21 cellular contexts compared by ENCODE assay signal in the genomic region with DNA sequence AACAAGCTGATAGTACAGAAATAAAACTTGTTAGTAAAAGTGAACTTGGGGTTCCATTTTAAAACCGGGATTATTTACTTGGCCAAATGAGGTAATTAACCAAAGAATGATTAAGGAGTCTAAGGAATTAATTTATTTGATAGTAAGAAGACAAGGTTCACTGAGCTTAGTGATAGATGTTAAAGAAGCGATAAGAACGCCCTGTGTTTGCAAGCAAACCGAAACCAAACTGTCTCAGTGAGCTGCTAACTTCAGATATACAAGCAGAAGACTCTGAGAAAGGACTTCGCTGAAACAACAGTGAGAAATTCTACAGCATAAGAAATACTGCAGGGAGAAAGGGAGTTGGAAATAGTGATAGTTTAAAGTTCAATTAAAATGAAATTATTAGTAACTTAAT. TPM values are rescaled to one million over a fixed set of nuclear protein-coding genes. Genes with fewer than 3 reads are reported as not detected.
DNase-seq lines count a peak whose midpoint lies in the region; ATAC-seq, FAIRE-seq and TF ChIP-seq lines count a peak whose summit lies in the region.
"Had no signal": no experiment of that assay in that cellular context is flagged by ENCODE, and none has a peak within 500 bp of the region (broad histone marks: within the 10 kb centered on the region; RNA-seq: fewer than 3 reads in every experiment).

No MANE protein-coding gene starts in this region.

- H3K4me1 ChIP-seq in right cardiac atrium (ENCODE audit: control insufficient read depth, insufficient read depth, low read length) (no peaks in the 10 kb centered on the region), H9 (ENCODE audit: insufficient read depth, low read length) (peaks cover 3% of the 10 kb centered on the region; the same call in 1 of the 2 replicates)

- no peak overlapping the region for H3K18ac ChIP-seq in H9 (ENCODE audit: insufficient read length, low read depth, low read length)

- no peak overlapping the region for H4K91ac ChIP-seq in H9 (ENCODE audit: insufficient read length, low read depth, low read length)

- no peak overlapping the region for H3K27ac ChIP-seq in right cardiac atrium (ENCODE audit: low read length)
- H3K27ac ChIP-seq in H9 (ENCODE audit: insufficient read length, low read depth, low read length): no peak overlapping the region

- H3K4me3 Mint-ChIP-seq in H9: no peak overlapping the region
- H3K4me3 Mint-ChIP-seq: activated CD4-positive, alpha-beta T cell treated with anti-CD3 and anti-CD28 coated beads, Interleukin-2, amount 10 ng/mL, durations not matched to agents 24 days and 14 days had no signal

- H3K23me2 ChIP-seq in H9 (ENCODE audit: insufficient read length, low read depth, low read length, poor library complexity, severe bottlenecking): no peaks in the 10 kb centered on the region

- no peak overlapping the region for H3K27ac Mint-ChIP-seq in H9
- H3K27ac Mint-ChIP-seq: activated CD4-positive, alpha-beta T cell treated with anti-CD3 and anti-CD28 coated beads, Interleukin-2, amount 10 ng/mL, durations not matched to agents 24 days and 14 days; activated naive CD4-positive, alpha-beta T cell treated with anti-CD3 and anti-CD28 coated beads, Interleukin-2, amount 50 U/mL, for 72 hours had no signal

- H3K36me3 Mint-ChIP-seq in H9 (ENCODE audit: insufficient read depth in 1 of 3, low read depth in 3 of 3): peaks cover 0 to 6% (median 0%) of the 10 kb centered on the region in 3 experiments; a peak in 2 of 7 replicates
- H3K36me3 Mint-ChIP-seq: activated naive CD4-positive, alpha-beta T cell treated with anti-CD3 and anti-CD28 coated beads, Interleukin-2, amount 50 U/mL, for 72 hours had no signal

- no peaks in the 10 kb centered on the region for H4K20me1 ChIP-seq in H9 (ENCODE audit: control insufficient read depth, insufficient read depth, insufficient read length)

- H3K9me3 ChIP-seq in right cardiac atrium (ENCODE audit: control insufficient read depth, low read length) (no peaks in the 10 kb centered on the region), H9 (ENCODE audit: control insufficient read depth, low read depth, low read length) (no peaks in the 10 kb centered on the region)

- H3K9ac ChIP-seq in H9 (ENCODE audit: extremely low read depth, insufficient read length, low read length): no peak overlapping the region

- H3K27me3 ChIP-seq in right cardiac atrium (ENCODE audit: control insufficient read depth, insufficient read depth) (no peaks in the 10 kb centered on the region), H9 (ENCODE audit: insufficient read depth, low read length) (no peaks in the 10 kb centered on the region; the same call in 1 of the 2 replicates)

- H3K4me1 Mint-ChIP-seq in H9: peaks cover 10 to 12% of the 10 kb centered on the region in 2 experiments

- no peak overlapping the region for H2BK12ac ChIP-seq in H9 (ENCODE audit: insufficient read length, low read depth, low read length)

- H3K56ac ChIP-seq in H9 (ENCODE audit: insufficient read length, low read depth, low read length): no peak overlapping the region

- DNase-seq in right cardiac atrium (no peak), Right ventricle myocardium inferior (ENCODE audit: missing footprints) (no peak), cardiac fibroblast (ENCODE audit: low read depth in 2 of 2) (peak; percentile 45 to 48), left lobe of liver (ENCODE audit: low spot score) (no peak), D721Med (ENCODE audit: insufficient read length, low spot score) (no peak), COLO668 (lab: John Stamatoyannopoulos, UW; ENCODE audit: unreplicated experiment) (no peak), KBM-7 (no peak), H9 (no peak)
- DNase-seq: activated CD4-positive, alpha-beta T cell treated with anti-CD3 and anti-CD28 coated beads, Interleukin-2, amount 10 ng/mL, durations not matched to agents 24 days and 14 days; activated T-cell treated with anti-CD3 and anti-CD28 coated beads, Interleukin-2, amount 50 U/mL, for 1 hour; caudate nucleus; GF-D8; hippocampal formation; NCI-H1092; NCI-H2171 treated with DMSO at 0.1 percent for 48 hours; posterior cingulate gyrus; SIG-M5; stimulated activated CD4-positive, alpha-beta T cell treated with anti-CD3 and anti-CD28 coated beads, Interleukin-15, amount 100 ng/mL, for 24 hours had no signal

- H4K5ac ChIP-seq in H9 (ENCODE audit: insufficient read length, low read depth, low read length): no peak overlapping the region

- H4K8ac ChIP-seq in H9 (replicated peaks; ENCODE audit: insufficient read length, low read depth, low read length): no peak overlapping the region

- 34% methylated on average over 5 of the region's 5 CpGs for WGBS in right cardiac atrium
- no CpG with 5 or more reads among the region's 5 CpGs for WGBS in H9 (ENCODE audit: extremely low coverage, insufficient read length, low lambda C conversion rate)

- H2BK15ac ChIP-seq in H9 (ENCODE audit: low read depth, low read length): no peak overlapping the region

- H2BK120ac ChIP-seq in H9 (ENCODE audit: low read depth, low read length, poor library complexity, severe bottlenecking): no peak overlapping the region

- no peak for FAIRE-seq in D721Med (lab: Jason Lieb, UNC)
- FAIRE-seq: GM18507 had no signal

- H3K9me3 Mint-ChIP-seq in H9: peaks cover 5 to 6% of the 10 kb centered on the region in 2 experiments; a peak in 2 of 5 replicates
- H3K9me3 Mint-ChIP-seq: activated CD4-positive, alpha-beta T cell treated with anti-CD3 and anti-CD28 coated beads, Interleukin-2, amount 10 ng/mL, durations not matched to agents 24 days and 14 days; activated naive CD4-positive, alpha-beta T cell treated with anti-CD3 and anti-CD28 coated beads, Interleukin-2, amount 50 U/mL, for 72 hours had no signal

- H2AFZ ChIP-seq in H9 (ENCODE audit: low read length): no peak overlapping the region

- in situ Hi-C loops in KBM-7 (cut with MboI; ENCODE audit: low pct_unique_long_range_greater_than_20kb, low sequenced_read_pairs): no loop called here

- peak overlapping the region; percentile 26 for H3K4me3 ChIP-seq in right cardiac atrium (ENCODE audit: low read length)
- peak overlapping the region in 1 of 2 donors; percentile 24 for H3K4me3 ChIP-seq in cardiac fibroblast (replicated peaks in 1 of 2; ENCODE audit: low read depth in 2 of 2, low read length in 2 of 2)

- no peak overlapping the region for H2BK20ac ChIP-seq in H9 (ENCODE audit: low read depth, low read length, poor library complexity, severe bottlenecking)

- H3K14ac ChIP-seq in H9 (ENCODE audit: insufficient read depth, low read length): no peak overlapping the region

- H3K4me2 ChIP-seq in H9 (ENCODE audit: insufficient read depth, insufficient read length, low read length): no peak overlapping the region

- H3K27me3 Mint-ChIP-seq in H9 (ENCODE audit: low read depth): no peaks in the 10 kb centered on the region; the same call in 1 of the 2 replicates

- H3K4ac ChIP-seq in H9 (ENCODE audit: low read depth, low read length): no peak overlapping the region

- H2BK5ac ChIP-seq in H9 (ENCODE audit: insufficient read length, low read length): no peak overlapping the region

- no peak overlapping the region for H3K23ac ChIP-seq in H9 (ENCODE audit: insufficient read length, low read depth, low read length)

- H2AK5ac ChIP-seq in H9 (ENCODE audit: insufficient read length, low read length): no peak overlapping the region

- H3K79me1 ChIP-seq in H9 (ENCODE audit: insufficient read depth, low read depth, low read length, poor library complexity, severe bottlenecking): no peaks in the 10 kb centered on the region

- no peak overlapping the region for H3T11ph ChIP-seq in H9 (ENCODE audit: low read length)

- ATAC-seq in right cardiac atrium (no peak), Right ventricle myocardium inferior (no peak), left lobe of liver (peak; percentile 45)
- ATAC-seq: activated naive CD4-positive, alpha-beta T cell treated with anti-CD3 and anti-CD28 coated beads, Interleukin-2, amount 50 U/mL, for 72 hours had no signal

- intact Hi-C loops in right cardiac atrium (cut with DNase I): no loop called here
- intact Hi-C loops in Right ventricle myocardium inferior (cut with DNase I): no loop called here

- TF ChIP-seq CTCF in cardiac fibroblast (IDR thresholded peaks at IDR 0.05; ENCODE audit: low read depth, low read length) (no peak), D721Med (IDR thresholded peaks at IDR 0.05; ENCODE audit: insufficient read depth, missing control alignments) (no peak), H9 (conservative IDR thresholded peaks at IDR 0.05) (no peak)

- H3K79me2 ChIP-seq in H9 (ENCODE audit: insufficient read depth, low read length): no peaks in the 10 kb centered on the region; the same call in 1 of the 2 replicates

RNA-seq across cellular contexts. Expression of a gene that starts 37.6 kb away (rescaled TPM):
- 1 to 10 TPM; 3.5 to 9.4 (median 9.2) TPM for total RNA-seq in right cardiac atrium
- 12.2 TPM for polyA plus RNA-seq in right cardiac atrium
- 5.5 TPM for total RNA-seq in Right ventricle myocardium inferior
- total RNA-seq in left lobe of liver: 0.28 TPM
- 1.7 and 2.0 TPM in 2 replicates for total RNA-seq in H9 (2021)
- total RNA-seq: activated naive CD4-positive, alpha-beta T cell treated with anti-CD3 and anti-CD28 coated beads, Interleukin-2, amount 50 U/mL, for 72 hours; myocyte had no signal

Comparison
In these comparisons a context has a peak if more than half of its experiments do, and no peak if none do; other contexts are left out.
1. DNase-seq: peak in cardiac fibroblast (2 of 2); none in right cardiac atrium (0 of 3), Right ventricle myocardium inferior (single experiment), left lobe of liver (single experiment), D721Med (single experiment), COLO668 (single experiment), KBM-7 (single experiment) and H9 (single experiment).